1 cellular context compared by ENCODE assay signal in genomic region chr5:9408964-9409363, GRCh38.
TF ChIP-seq lines count a peak whose summit lies in the region.

No MANE protein-coding gene starts in this region.

TF ChIP-seq in H1, 55 proteins besides CTCF, POLR2A, EP300 and RAD21 (continued from another document):
- TF ChIP-seq MAX (IDR thresholded peaks at IDR 0.05): no peak
- TF ChIP-seq ATF3 (IDR thresholded peaks at IDR 0.05; ENCODE audit: insufficient read depth, low read depth, low read length): no peak
- no peak for TF ChIP-seq CHD1 (IDR thresholded peaks at IDR 0.05; ENCODE audit: low read depth, low read length)
- no peak for TF ChIP-seq SUZ12 (IDR thresholded peaks at IDR 0.05; ENCODE audit: low read length)
- no peak for TF ChIP-seq PHF8 (conservative IDR thresholded peaks at IDR 0.05; ENCODE audit: low read depth, low read length)
- TF ChIP-seq GABPA (IDR thresholded peaks at IDR 0.05; ENCODE audit: borderline replicate concordance, insufficient read depth, low read length): no peak
- TF ChIP-seq CHD2 (IDR thresholded peaks at IDR 0.05; ENCODE audit: low read length): no peak
- no peak for TF ChIP-seq NRF1 (IDR thresholded peaks at IDR 0.05; ENCODE audit: low read depth, low read length)
- no peak for TF ChIP-seq RFX5 (IDR thresholded peaks at IDR 0.05; ENCODE audit: borderline replicate concordance, low read depth, low read length)
- TF ChIP-seq KDM1A (IDR thresholded peaks at IDR 0.05; ENCODE audit: borderline replicate concordance, low read length): no peak
- no peak for TF ChIP-seq TCF12 (IDR thresholded peaks at IDR 0.05; ENCODE audit: low read depth, low read length)
- no peak for TF ChIP-seq YY1 (IDR thresholded peaks at IDR 0.05; ENCODE audit: low read depth, low read length)
- TF ChIP-seq GTF2F1 (IDR thresholded peaks at IDR 0.05; ENCODE audit: borderline replicate concordance, low read depth, low read length): no peak
- TF ChIP-seq CHD7 (IDR thresholded peaks at IDR 0.05; ENCODE audit: insufficient replicate concordance, low read length): no peak
- no peak for TF ChIP-seq KDM4A (IDR thresholded peaks at IDR 0.05; ENCODE audit: low read depth, low read length, severe bottlenecking)
- no peak for TF ChIP-seq RXRA (IDR thresholded peaks at IDR 0.05; ENCODE audit: insufficient read depth, low read depth, low read length)
TF ChIP-seq in H1: peak in this region for 0.
